24 cellular contexts compared by ENCODE assay signal in genomic region chr15:27889258-27889657, GRCh38.
DNase-seq lines count a peak whose midpoint lies in the region; ATAC-seq, FAIRE-seq and TF ChIP-seq lines count a peak whose summit lies in the region.
"Had no signal": no experiment of that assay in that cellular context is flagged by ENCODE, and none has a peak within 500 bp of the region (broad histone marks: within the 10 kb centered on the region; RNA-seq: fewer than 3 reads in every experiment).

No MANE protein-coding gene starts in this region.

- H3K36me3 ChIP-seq in PC-3 (ENCODE audit: low read depth, low read length) (no peaks in the 10 kb centered on the region), keratinocyte (ENCODE audit: control insufficient read depth in 2 of 2, extremely low read depth in 1 of 2, insufficient read depth in 2 of 2, low read length in 2 of 2) (no peaks in the 10 kb centered on the region), osteoblast (ENCODE audit: insufficient read depth, low read length) (no peaks in the 10 kb centered on the region)
- H3K36me3 ChIP-seq: BE2C had no signal

- H4K20me1 ChIP-seq in PC-3 (ENCODE audit: low read length) (no peaks in the 10 kb centered on the region), keratinocyte (ENCODE audit: control insufficient read depth, extremely low read depth, insufficient read depth, low read length) (no peaks in the 10 kb centered on the region), osteoblast (ENCODE audit: insufficient read depth, low read length) (no peaks in the 10 kb centered on the region)

- ATAC-seq in PC-3: no peak
- ATAC-seq: GM12878, HCT116, HepG2 had no signal

- DNase-seq in NCI-H69 (lab: John Stamatoyannopoulos, UW) (peak; percentile 9), PC-3 (peak; percentile 4), epithelial cell of esophagus (ENCODE audit: low read depth) (peak; percentile 86), keratinocyte (ENCODE audit: low read depth, low spot score) (peak; percentile 25), osteoblast (ENCODE audit: insufficient read length, low spot score, missing footprints) (no peak), D341Med (ENCODE audit: low spot score) (no peak)
- DNase-seq: ACHN; BE2C; C1 segment of cervical spinal cord; CD4-positive, CD25-positive, alpha-beta regulatory T cell; CD8-positive, alpha-beta memory T cell; COR-L47; DMS153; DND-41; EL; GOT3; H7; HFFc6 had no signal

- H3K4me3 ChIP-seq in PC-3 (ENCODE audit: low read length) (no peak overlapping the region), epithelial cell of esophagus (ENCODE audit: low read length) (no peak overlapping the region), keratinocyte (ENCODE audit: control insufficient read depth in 2 of 3, extremely low read depth in 1 of 3, insufficient read depth in 2 of 3, low read depth in 1 of 3, low read length in 3 of 3) (no peak overlapping the region), osteoblast (ENCODE audit: insufficient read depth, low read length) (no peak overlapping the region)
- H3K4me3 ChIP-seq: GM12878 had no signal

- H3K27ac ChIP-seq in PC-3 (ENCODE audit: low read length): no peak overlapping the region
- no peak overlapping the region for H3K27ac ChIP-seq in keratinocyte (ENCODE audit: control insufficient read depth, insufficient read depth, low read length)
- H3K27ac ChIP-seq in osteoblast (ENCODE audit: low read depth, low read length): no peak overlapping the region

- dilution Hi-C loops in keratinocyte (cut with MboI; ENCODE audit: extremely low pct_ligation_motif_present, low sequenced_read_pairs): no loop called here

- no peak for FAIRE-seq in keratinocyte (lab: Jason Lieb, UNC)
- FAIRE-seq: A204.1, D721Med, GM12878, HepG2, HTR-8/SVneo had no signal

- CTCF ChIA-PET in PC-3 (lab: Charles Lee): no interaction called here

- BruUV-seq in PC-3 (replicated peaks; lab: Mats Ljungman, UMichigan): no TSS peak

- no peaks in the 10 kb centered on the region for H3K79me2 ChIP-seq in PC-3 (ENCODE audit: low read length)
- no peaks in the 10 kb centered on the region for H3K79me2 ChIP-seq in keratinocyte (ENCODE audit: control insufficient read depth, insufficient read depth, low read length)
- H3K79me2 ChIP-seq in osteoblast (ENCODE audit: insufficient read depth, low read length): no peaks in the 10 kb centered on the region

- no peaks in the 10 kb centered on the region for H3F3A ChIP-seq in PC-3 (ENCODE audit: low read length, unreplicated experiment)

- no peak overlapping the region for H3K9ac ChIP-seq in PC-3 (ENCODE audit: low read length)
- no peak overlapping the region for H3K9ac ChIP-seq in keratinocyte (ENCODE audit: control insufficient read depth, extremely low read depth, insufficient read depth, low read length)

- H2AFZ ChIP-seq in PC-3 (ENCODE audit: low read length) (no peak overlapping the region), keratinocyte (ENCODE audit: control insufficient read depth, low read length) (no peak overlapping the region), osteoblast (ENCODE audit: low read length) (no peak overlapping the region)

- H3K4me1 ChIP-seq in PC-3 (ENCODE audit: insufficient read depth, low read length): no peaks in the 10 kb centered on the region
- peaks cover 20% of the 10 kb centered on the region for H3K4me1 ChIP-seq in keratinocyte (ENCODE audit: control insufficient read depth, extremely low read depth, insufficient read depth, low read length)
- H3K4me1 ChIP-seq in osteoblast (ENCODE audit: insufficient read depth, low read length): no peaks in the 10 kb centered on the region
- H3K4me1 ChIP-seq: BE2C had no signal

- H3K4me2 ChIP-seq in PC-3 (ENCODE audit: low read length): no peak overlapping the region
- no peak overlapping the region for H3K4me2 ChIP-seq in keratinocyte (ENCODE audit: control insufficient read depth, extremely low read depth, insufficient read depth, low read depth, low read length)
- no peak overlapping the region for H3K4me2 ChIP-seq in osteoblast (ENCODE audit: insufficient read depth, low read length)

- H3K27me3 ChIP-seq in PC-3 (ENCODE audit: low read length): no peaks in the 10 kb centered on the region
- no peaks in the 10 kb centered on the region for H3K27me3 ChIP-seq in keratinocyte (ENCODE audit: control insufficient read depth, extremely low read depth, insufficient read depth, low read length)
- H3K27me3 ChIP-seq in osteoblast (ENCODE audit: insufficient read depth, low read length): no peaks in the 10 kb centered on the region
- H3K27me3 ChIP-seq: BE2C had no signal

- H3K9me3 ChIP-seq in PC-3 (ENCODE audit: low read length) (peaks cover 29% of the 10 kb centered on the region; the same call in 1 of the 2 replicates), keratinocyte (ENCODE audit: control insufficient read depth, low read depth, low read length) (no peaks in the 10 kb centered on the region), osteoblast (ENCODE audit: low read depth, low read length) (no peaks in the 10 kb centered on the region)
- H3K9me3 ChIP-seq: BE2C had no signal

- intact Hi-C loops in PC-3 (cut with micrococcal nuclease): no loop called here

- POLR2A ChIA-PET in PC-3 (lab: Charles Lee; ENCODE audit: unreplicated experiment): no interaction called here

- H3K9me2 ChIP-seq in PC-3 (replicated peaks; ENCODE audit: low read length): no peaks in the 10 kb centered on the region

- no peaks in the 10 kb centered on the region for H3K9me1 ChIP-seq in keratinocyte (ENCODE audit: control insufficient read depth, extremely low read depth, insufficient read depth, low read length)

- TF ChIP-seq CTCF in PC-3 (conservative IDR thresholded peaks at IDR 0.05; ENCODE audit: low read depth, low read length): no peak
- TF ChIP-seq CTCF in epithelial cell of esophagus (IDR thresholded peaks at IDR 0.05; ENCODE audit: insufficient read depth, low read depth, low read length, missing control alignments): no peak
- TF ChIP-seq CTCF in keratinocyte (optimal IDR thresholded peaks at IDR 0.05 in 1 of 3, IDR thresholded peaks at IDR 0.05 in 1 of 3, conservative IDR thresholded peaks at IDR 0.05 in 1 of 3; ENCODE audit: extremely low read depth in 1 of 3, insufficient read depth in 2 of 3, low read length in 3 of 3): no peak
- no peak for TF ChIP-seq CTCF in osteoblast (IDR thresholded peaks at IDR 0.05; ENCODE audit: extremely low read depth, low read depth, low read length)

Comparison
In these comparisons a context has a peak if more than half of its experiments do, and no peak if none do; other contexts are left out.
1. DNase-seq: peak in NCI-H69 (single experiment), PC-3 (single experiment), epithelial cell of esophagus (single experiment) and keratinocyte (single experiment); none in osteoblast (single experiment) and D341Med (single experiment).